In genomic region chr10:132383026-132383565, GRCh38 we compare ENCODE assay signal across 26 cellular contexts. TPM values are rescaled to one million over a fixed set of nuclear protein-coding genes. Genes with fewer than 3 reads are reported as not detected.
DNase-seq lines count a peak whose midpoint lies in the region; ATAC-seq and TF ChIP-seq lines count a peak whose summit lies in the region.
"Had no signal": no experiment of that assay in that cellular context is flagged by ENCODE, and none has a peak within 500 bp of the region (broad histone marks: within the 10 kb centered on the region; RNA-seq: fewer than 3 reads in every experiment).

No MANE protein-coding gene starts in this region.

- no peaks in the 10 kb centered on the region for H3K79me2 ChIP-seq in OCI-LY3 (ENCODE audit: low read length)

- no peaks in the 10 kb centered on the region for H3K9me3 Mint-ChIP-seq in natural killer cell treated with Interleukin-12 subunit alpha and Interleukin-12 subunit beta and Interleukin-15 and Interleukin-18, amount 100 ng/mL, for 72 hours
- H3K9me3 Mint-ChIP-seq in natural killer cell (no peaks in the 10 kb centered on the region), nephron progenitor cell (peaks cover 25% of the 10 kb centered on the region)
- H3K9me3 Mint-ChIP-seq: activated B cell treated with CpG ODN at 0.5 μM for 24 hours; activated CD4-positive, alpha-beta memory T cell treated with anti-CD3 and anti-CD28 coated beads for 36 hours; activated naive CD4-positive, alpha-beta T cell treated with anti-CD3 and anti-CD28 coated beads for 36 hours; CD4-positive, alpha-beta memory T cell; stimulated activated effector memory CD8-positive, alpha-beta T cell treated with anti-CD3 and anti-CD28 coated beads, Interleukin-12 subunit alpha, Interleukin-12 subunit beta, amount 100 ng/mL, for 72 hours had no signal

- intact Hi-C loops in natural killer cell (cut with micrococcal nuclease): loop anchor here (10.0 kb wide), 1 partner anchor 252 kb away; no protein-coding TSS in a partner anchor

- no peaks in the 10 kb centered on the region for H4K20me1 ChIP-seq in OCI-LY3 (ENCODE audit: insufficient read depth, low read length)

- ATAC-seq in natural killer cell treated with Interleukin-12 subunit alpha and Interleukin-12 subunit beta and Interleukin-15 and Interleukin-18, amount 100 ng/mL, for 72 hours: no peak
- ATAC-seq in natural killer cell (no peak), HG03442 (IDR thresholded peaks at IDR 0.05; ENCODE audit: unreplicated experiment) (no peak)
- ATAC-seq: heart right ventricle; left lobe of liver; naive thymus-derived CD4-positive, alpha-beta T cell had no signal

- no peak overlapping the region for H3K4me3 ChIP-seq in OCI-LY3 (ENCODE audit: low read length)
- H3K4me3 ChIP-seq: ascending aorta, heart right ventricle had no signal

- peaks cover 26 to 39% of the 10 kb centered on the region in 2 donors for H3K4me1 Mint-ChIP-seq in natural killer cell treated with Interleukin-12 subunit alpha and Interleukin-12 subunit beta and Interleukin-15 and Interleukin-18, amount 100 ng/mL, for 72 hours (ENCODE audit: low read depth in 2 of 2)
- peaks cover 17 to 25% of the 10 kb centered on the region in 2 donors for H3K4me1 Mint-ChIP-seq in natural killer cell
- H3K4me1 Mint-ChIP-seq in nephron progenitor cell: peaks cover 51% of the 10 kb centered on the region

- TF ChIP-seq CTCF in natural killer cell (IDR thresholded peaks at IDR 0.05) (no peak), OCI-LY3 (IDR thresholded peaks at IDR 0.05; ENCODE audit: low read depth, low read length) (no peak), nephron progenitor cell (IDR thresholded peaks at IDR 0.05) (no peak)

- peaks cover 11% of the 10 kb centered on the region for H3K4me1 ChIP-seq in OCI-LY3 (ENCODE audit: low read length)

- no peaks in the 10 kb centered on the region for H3K9me3 ChIP-seq in OCI-LY3 (ENCODE audit: insufficient read depth, low read length)
- H3K9me3 ChIP-seq: ascending aorta had no signal

- H3K4me3 Mint-ChIP-seq in natural killer cell treated with Interleukin-12 subunit alpha and Interleukin-12 subunit beta and Interleukin-15 and Interleukin-18, amount 100 ng/mL, for 72 hours: peak overlapping the region; percentile 36
- no peak overlapping the region for H3K4me3 Mint-ChIP-seq in natural killer cell
- H3K4me3 Mint-ChIP-seq in nephron progenitor cell: peak overlapping the region; percentile 23
- H3K4me3 Mint-ChIP-seq: activated B cell treated with CpG ODN at 0.5 μM for 24 hours; activated CD4-positive, alpha-beta memory T cell treated with anti-CD3 and anti-CD28 coated beads for 36 hours; activated naive CD4-positive, alpha-beta T cell treated with anti-CD3 and anti-CD28 coated beads for 36 hours; CD4-positive, alpha-beta memory T cell; naive thymus-derived CD4-positive, alpha-beta T cell; stimulated activated effector memory CD8-positive, alpha-beta T cell treated with anti-CD3 and anti-CD28 coated beads, Interleukin-12 subunit alpha, Interleukin-12 subunit beta, amount 100 ng/mL, for 72 hours had no signal

- H3K9ac ChIP-seq in OCI-LY3 (ENCODE audit: low read length): no peak overlapping the region

- H3K27me3 ChIP-seq in OCI-LY3 (ENCODE audit: low read depth, low read length): no peaks in the 10 kb centered on the region
- H3K27me3 ChIP-seq: ascending aorta, heart right ventricle had no signal

- no peak overlapping the region for H2AFZ ChIP-seq in OCI-LY3 (ENCODE audit: low read depth, low read length)

- peak overlapping the region; percentile 39 to 81 for H3K27ac Mint-ChIP-seq in natural killer cell treated with Interleukin-12 subunit alpha and Interleukin-12 subunit beta and Interleukin-15 and Interleukin-18, amount 100 ng/mL, for 72 hours
- no peak overlapping the region for H3K27ac Mint-ChIP-seq in natural killer cell
- H3K27ac Mint-ChIP-seq in nephron progenitor cell: peak overlapping the region; percentile 75
- H3K27ac Mint-ChIP-seq: activated B cell treated with CpG ODN at 0.5 μM for 24 hours; activated CD4-positive, alpha-beta memory T cell treated with anti-CD3 and anti-CD28 coated beads for 36 hours; activated naive CD4-positive, alpha-beta T cell treated with anti-CD3 and anti-CD28 coated beads for 36 hours had no signal

- peak overlapping the region; percentile 30 for H3K4me2 ChIP-seq in OCI-LY3 (ENCODE audit: low read length)

- no peaks in the 10 kb centered on the region for H3K36me3 ChIP-seq in OCI-LY3 (replicated peaks; ENCODE audit: low read depth, low read length)
- H3K36me3 ChIP-seq: ascending aorta, heart right ventricle had no signal

- no peaks in the 10 kb centered on the region for H3K27me3 Mint-ChIP-seq in natural killer cell treated with Interleukin-12 subunit alpha and Interleukin-12 subunit beta and Interleukin-15 and Interleukin-18, amount 100 ng/mL, for 72 hours
- H3K27me3 Mint-ChIP-seq in natural killer cell (ENCODE audit: low read depth in 2 of 2) (peaks cover 0 to 3% of the 10 kb centered on the region in 2 donors), nephron progenitor cell (ENCODE audit: low read depth, poor library complexity) (peaks cover 12% of the 10 kb centered on the region)
- H3K27me3 Mint-ChIP-seq: CD4-positive, alpha-beta memory T cell had no signal

- no peaks in the 10 kb centered on the region for H3K36me3 Mint-ChIP-seq in natural killer cell treated with Interleukin-12 subunit alpha and Interleukin-12 subunit beta and Interleukin-15 and Interleukin-18, amount 100 ng/mL, for 72 hours
- H3K36me3 Mint-ChIP-seq in natural killer cell: no peaks in the 10 kb centered on the region
- H3K36me3 Mint-ChIP-seq in nephron progenitor cell (ENCODE audit: low read depth): peaks cover 28% of the 10 kb centered on the region
- H3K36me3 Mint-ChIP-seq: activated CD4-positive, alpha-beta memory T cell treated with anti-CD3 and anti-CD28 coated beads for 36 hours; CD4-positive, alpha-beta memory T cell had no signal

- H3K27ac ChIP-seq in OCI-LY3 (ENCODE audit: low read length): no peak overlapping the region
- H3K27ac ChIP-seq: ascending aorta had no signal

- peak; percentile 31 for DNase-seq in natural killer cell treated with Interleukin-12 subunit alpha and Interleukin-12 subunit beta and Interleukin-15 and Interleukin-18, amount 100 ng/mL, for 72 hours (ENCODE audit: low spot score)
- DNase-seq in natural killer cell: no peak
- no peak for DNase-seq in nephron progenitor cell
- no peak for DNase-seq in stimulated activated CD8-positive, alpha-beta memory T cell treated with anti-CD3 and anti-CD28 coated beads, Interleukin-4, amount 100 ng/mL, for 48 hours
- no peak for DNase-seq in activated CD4-positive, alpha-beta T cell treated with anti-CD3 and anti-CD28 coated beads for 48 hours
- no peak for DNase-seq in COLO829 (ENCODE audit: low spot score)
- DNase-seq: activated B cell treated with CpG ODN at 0.5 μM for 24 hours; activated CD4-positive, alpha-beta memory T cell treated with anti-CD3 and anti-CD28 coated beads for 36 hours; activated naive CD4-positive, alpha-beta T cell treated with anti-CD3 and anti-CD28 coated beads for 36 hours; activated T-cell treated with anti-CD3 and anti-CD28 coated beads, Interleukin-2, amount 50 U/mL, for 1 hour; caudate nucleus; CD4-positive, alpha-beta memory T cell; DMS79 treated with DMSO at 0.1 percent for 48 hours; HCEC 1CT; heart right ventricle; KG1; naive thymus-derived CD4-positive, alpha-beta T cell; NCI-H1048; NCI-H2029; NCI-H345; T1000 had no signal

RNA-seq across cellular contexts. Expression of gene PWWP2B, which starts 13.9 kb away (rescaled TPM):
- total RNA-seq in natural killer cell treated with Interleukin-12 subunit alpha and Interleukin-12 subunit beta and Interleukin-15 and Interleukin-18, amount 100 ng/mL, for 72 hours: 10 to 100 TPM; 15.2 to 17.9 TPM
- 10 to 100 TPM; 23.7 to 29.5 (median 24.4) TPM for total RNA-seq in natural killer cell

RNA-seq across cellular contexts. Expression of gene LRRC27, which starts 51.1 kb away (rescaled TPM):
- 1 to 10 TPM; 6.5 to 8.5 TPM for total RNA-seq in natural killer cell treated with Interleukin-12 subunit alpha and Interleukin-12 subunit beta and Interleukin-15 and Interleukin-18, amount 100 ng/mL, for 72 hours
- total RNA-seq in natural killer cell: 10 to 100 TPM in 1 of 3 donors, 1 to 10 TPM in 2; 8.1 to 22.5 (median 9.9) TPM

Comparison
In these comparisons a context has a peak if more than half of its experiments do, and no peak if none do; other contexts are left out.
1. H3K27ac Mint-ChIP-seq: peak in natural killer cell treated with Interleukin-12 subunit alpha and Interleukin-12 subunit beta and Interleukin-15 and Interleukin-18, amount 100 ng/mL, for 72 hours (2 of 2) and nephron progenitor cell (single experiment); none in natural killer cell (0 of 2).